Comparison of ENCODE assay signal across 21 cellular contexts in genomic region chr16:72673118-72673517, GRCh38.
DNase-seq lines count a peak whose midpoint lies in the region; ATAC-seq, FAIRE-seq and TF ChIP-seq lines count a peak whose summit lies in the region.
"Had no signal": no experiment of that assay in that cellular context is flagged by ENCODE, and none has a peak within 500 bp of the region (broad histone marks: within the 10 kb centered on the region; RNA-seq: fewer than 3 reads in every experiment).

No MANE protein-coding gene starts in this region.

- no TSS peak for BruUV-seq in K562 (replicated peaks; lab: Mats Ljungman, UMichigan)

- H4K20me1 ChIP-seq in SK-N-SH (ENCODE audit: insufficient read depth) (no peaks in the 10 kb centered on the region), K562 (replicated peaks; ENCODE audit: control insufficient read depth, insufficient read depth, low read length) (no peaks in the 10 kb centered on the region)

- no peaks in the 10 kb centered on the region for H3K27me3 ChIP-seq in SK-N-SH (ENCODE audit: insufficient read depth)
- H3K27me3 ChIP-seq in K562 (ENCODE audit: control insufficient read depth in 2 of 2, insufficient read depth in 2 of 2, low read length in 2 of 2): no peaks in the 10 kb centered on the region
- no peaks in the 10 kb centered on the region for H3K27me3 ChIP-seq in foreskin keratinocyte

- H3K27ac ChIP-seq in SK-N-SH (ENCODE audit: low read depth in 2 of 2, low read length in 1 of 2) (no peak overlapping the region), K562 (ENCODE audit: extremely low read depth, low read depth, low read length) (no peak overlapping the region), foreskin keratinocyte (no peak overlapping the region)
- H3K27ac ChIP-seq: lower lobe of right lung, prostate gland had no signal

- no peaks in the 10 kb centered on the region for H3F3A ChIP-seq in SK-N-SH (replicated peaks; ENCODE audit: insufficient read depth)

- TF ChIP-seq CTCF in SK-N-SH (IDR thresholded peaks at IDR 0.05) (no peak), K562 (IDR thresholded peaks at IDR 0.05 in 2 of 3, conservative IDR thresholded peaks at IDR 0.05 in 1 of 3; ENCODE audit: insufficient read depth in 2 of 3, low read depth in 1 of 3, low read length in 3 of 3) (no peak), foreskin keratinocyte (conservative IDR thresholded peaks at IDR 0.05) (no peak)

- POLR2A ChIA-PET in SK-N-SH (lab: Yijun Ruan, JAX) (no interaction called here), K562 (lab: Yijun Ruan, JAX) (interaction anchor here (1.0 kb wide), 1 partner anchor 9 kb away, joined by 3 read pairs; no protein-coding TSS in a partner anchor)

- 90% methylated on average over 1 of the region's 1 CpG for WGBS in SK-N-SH (ENCODE audit: low lambda C conversion rate)
- WGBS in K562 (ENCODE audit: insufficient coverage, low coverage, missing lambda C conversion rate): 41% methylated on average over 1 of the region's 1 CpG

- no peak for TF ChIP-seq POLR2A in K562 (conservative IDR thresholded peaks at IDR 0.05)

- peaks cover 11% of the 10 kb centered on the region; the same call in 1 of the 2 replicates for H3K9me3 ChIP-seq in SK-N-SH
- no peaks in the 10 kb centered on the region for H3K9me3 ChIP-seq in K562 (replicated peaks; ENCODE audit: control insufficient read depth, insufficient read depth, low read depth, low read length)
- H3K9me3 ChIP-seq: prostate gland had no signal

- DNase-seq in SK-N-SH: no peak
- DNase-seq in NCI-H2171 (lab: John Stamatoyannopoulos, UW): peak; percentile 3
- no peak for DNase-seq in K562 (ENCODE audit: extremely low read depth in 1 of 4, low spot score in 3 of 4)
- DNase-seq in activated T-cell treated with anti-CD3 and anti-CD28 coated beads, Interleukin-2, amount 50 U/mL, for 1 hour: no peak
- no peak for DNase-seq in foreskin keratinocyte
- DNase-seq: activated CD4-positive, alpha-beta T cell treated with anti-CD3 and anti-CD28 coated beads for 48 hours; activated naive CD4-positive, alpha-beta T cell treated with anti-CD3 and anti-CD28 coated beads, Interleukin-2, amount 50 U/mL, for 16 hours; aorta; GDM1; lower lobe of right lung; NCI-H1092 treated with DMSO at 0.1 percent for 48 hours; NCI-H2107; NCI-H524 treated with DMSO at 0.1 percent for 48 hours; SHP77 treated with DMSO at 0.1 percent for 48 hours; substantia nigra; T-helper 1 cell had no signal

- no peak overlapping the region for H3K9ac ChIP-seq in SK-N-SH
- no peak overlapping the region for H3K9ac ChIP-seq in K562 (ENCODE audit: insufficient read depth in 1 of 2, low read depth in 2 of 2, low read length in 2 of 2)

- FAIRE-seq in K562 (lab: Jason Lieb, UNC): peak; percentile 48
- FAIRE-seq: D721Med, keratinocyte had no signal

- no peak for ATAC-seq in SK-N-SH treated with all-trans-retinoic acid at 6 μM for 48 hours
- ATAC-seq in K562: no peak
- no peak for ATAC-seq in foreskin keratinocyte
- no peak for ATAC-seq in GM18519 (IDR thresholded peaks at IDR 0.05; ENCODE audit: low FRiP score, unreplicated experiment)
- ATAC-seq: lower lobe of right lung had no signal

- TF ChIP-seq RAD21 in SK-N-SH (IDR thresholded peaks at IDR 0.05; ENCODE audit: low read length) (no peak), K562 (CRISPR knock-in tag; conservative IDR thresholded peaks at IDR 0.05 in 1 of 2, IDR thresholded peaks at IDR 0.05 in 1 of 2) (no peak)

- H3K79me2 ChIP-seq in SK-N-SH (ENCODE audit: insufficient read depth): no peaks in the 10 kb centered on the region
- no peaks in the 10 kb centered on the region for H3K79me2 ChIP-seq in K562 (ENCODE audit: control insufficient read depth, insufficient read depth, low read length)

- CTCF ChIA-PET in SK-N-SH (lab: Yijun Ruan, JAX): no interaction called here
- CTCF ChIA-PET in K562 (lab: Yijun Ruan, JAX; ENCODE audit: low intra/inter-chr PET ratio): no interaction called here

- in situ Hi-C loops in K562 (cut with MboI): no loop called here

- H3K4me2 ChIP-seq in SK-N-SH (no peak overlapping the region), K562 (ENCODE audit: insufficient read depth, low read length) (no peak overlapping the region)

- H3K9me2 ChIP-seq in SK-N-SH: no peaks in the 10 kb centered on the region

- H3K36me3 ChIP-seq in SK-N-SH (replicated peaks in 1 of 2; ENCODE audit: control insufficient read depth in 1 of 2, insufficient read depth in 2 of 2, low read length in 1 of 2) (peaks cover 0 to 21% of the 10 kb centered on the region in 2 experiments), K562 (ENCODE audit: control insufficient read depth, insufficient read depth, low read length) (no peaks in the 10 kb centered on the region)
- H3K36me3 ChIP-seq: lower lobe of right lung, prostate gland had no signal

- intact Hi-C loops in K562 (cut with micrococcal nuclease): no loop called here

- no peak overlapping the region for H3K4me3 ChIP-seq in SK-N-SH (ENCODE audit: low read depth in 2 of 2, low read length in 1 of 2)
- no peak overlapping the region for H3K4me3 ChIP-seq in K562
- H3K4me3 ChIP-seq: lower lobe of right lung, prostate gland had no signal

- H3K4me1 ChIP-seq in SK-N-SH (ENCODE audit: control insufficient read depth in 1 of 2, insufficient read depth in 2 of 2, low read depth in 1 of 2, low read length in 1 of 2) (no peaks in the 10 kb centered on the region), K562 (replicated peaks in 1 of 2; ENCODE audit: control insufficient read depth in 2 of 2, insufficient read depth in 2 of 2, low read length in 2 of 2) (no peaks in the 10 kb centered on the region), foreskin keratinocyte (no peaks in the 10 kb centered on the region)
- H3K4me1 ChIP-seq: lower lobe of right lung, prostate gland had no signal

- no peak overlapping the region for H2AFZ ChIP-seq in SK-N-SH (ENCODE audit: low read depth)
- H2AFZ ChIP-seq in K562 (ENCODE audit: low read depth, low read length): no peak overlapping the region

- H3K9me1 ChIP-seq in K562 (ENCODE audit: control insufficient read depth, insufficient read depth, low read length): no peaks in the 10 kb centered on the region

- TF ChIP-seq EP300 in SK-N-SH (IDR thresholded peaks at IDR 0.05; ENCODE audit: borderline replicate concordance in 1 of 2, low read depth in 1 of 2, low read length in 1 of 2) (no peak), K562 (IDR thresholded peaks at IDR 0.05; ENCODE audit: low read length) (no peak)

TF ChIP-seq in SK-N-SH treated with all-trans-retinoic acid at 6 μM for 48 hours, 23 proteins besides CTCF, POLR2A, EP300 and RAD21:
- TF ChIP-seq ZFP30 (CRISPR knock-in tag; IDR thresholded peaks at IDR 0.05): 0 out of 2 replicates have a peak, but pooled peaks have one; percentile 30
- TF ChIP-seq RARB (CRISPR knock-in tag; IDR thresholded peaks at IDR 0.05): no peak

TF ChIP-seq in SK-N-SH, 30 proteins besides CTCF, POLR2A, EP300 and RAD21 (continues in another document):
- TF ChIP-seq ZBTB33 (IDR thresholded peaks at IDR 0.05; ENCODE audit: borderline replicate concordance, low read depth): no peak
- no peak for TF ChIP-seq TCF12 (IDR thresholded peaks at IDR 0.05)
- no peak for TF ChIP-seq JUND (IDR thresholded peaks at IDR 0.05)
- no peak for TF ChIP-seq CHD2 (IDR thresholded peaks at IDR 0.05; ENCODE audit: low read length, partially characterized antibody)
- TF ChIP-seq YY1 (IDR thresholded peaks at IDR 0.05; ENCODE audit: low read depth): no peak
- no peak for TF ChIP-seq TAF1 (IDR thresholded peaks at IDR 0.05; ENCODE audit: borderline replicate concordance, low read depth, low read length)
- no peak for TF ChIP-seq NRF1 (IDR thresholded peaks at IDR 0.05; ENCODE audit: low read depth, low read length)
- TF ChIP-seq ELF1 (IDR thresholded peaks at IDR 0.05): no peak
- no peak for TF ChIP-seq SMC3 (IDR thresholded peaks at IDR 0.05; ENCODE audit: low read depth, low read length)

TF ChIP-seq in K562, 482 proteins besides CTCF, POLR2A, EP300 and RAD21 (continues in another document):
- TF ChIP-seq TRIM28 (IDR thresholded peaks at IDR 0.05): peak; percentile 98
- TF ChIP-seq TRIM24 (IDR thresholded peaks at IDR 0.05): peak in 1 of 2 experiments; percentile 75; a peak in 2 of 4 replicates
- TF ChIP-seq JUNB (CRISPR knock-in tag; conservative IDR thresholded peaks at IDR 0.05): no peak
- TF ChIP-seq SRSF1 (IDR thresholded peaks at IDR 0.05; ENCODE audit: low read depth, low read length): no peak
- peak; percentile 86 for TF ChIP-seq XRCC3 (IDR thresholded peaks at IDR 0.05)
- peak in 1 of 2 experiments; percentile 92; a peak in 2 of 3 replicates for TF ChIP-seq CBX3 (IDR thresholded peaks at IDR 0.05; ENCODE audit: borderline replicate concordance in 1 of 2, low read length in 2 of 2)
- TF ChIP-seq CBX5 (IDR thresholded peaks at IDR 0.05; ENCODE audit: borderline replicate concordance, low read depth): peak; percentile 81; the same call in 1 of the 2 replicates
